ENCODE assay signal across 11 cellular contexts in the genomic region with DNA sequence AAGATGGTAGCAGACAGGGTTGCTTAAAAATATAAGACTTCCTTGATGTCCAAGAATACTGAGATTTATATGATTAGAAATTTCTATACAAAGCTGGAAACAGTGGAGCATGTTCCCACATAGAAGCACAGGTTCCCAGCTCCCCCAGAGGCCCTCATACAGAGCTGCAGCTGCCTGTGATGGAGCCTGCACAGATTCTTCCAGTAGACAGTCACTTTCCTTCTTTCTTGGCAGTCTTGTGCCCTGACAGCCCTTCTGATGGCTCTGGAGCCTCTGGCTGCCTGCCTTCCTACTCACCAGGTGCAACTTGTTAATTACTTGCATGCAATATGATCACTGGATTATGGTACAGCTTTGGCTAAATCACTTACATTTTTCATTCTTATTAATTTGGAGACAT.
"Had no signal": no experiment of that assay in that cellular context is flagged by ENCODE, and none has a peak within 500 bp of the region (broad histone marks: within the 10 kb centered on the region; RNA-seq: fewer than 3 reads in every experiment).

No MANE protein-coding gene starts in this region.

- ATAC-seq: activated CD4-positive, CD25-positive, alpha-beta regulatory T cell treated with anti-CD3 and anti-CD28 coated beads, Interleukin-2, amount 50 U/mL, for 24 hours; left cardiac atrium; lower lobe of right lung had no signal

- DNase-seq: activated naive CD4-positive, alpha-beta T cell treated with anti-CD3 and anti-CD28 coated beads, Interleukin-2, amount 50 U/mL, for 16 hours; adrenal gland; central memory CD4-positive, alpha-beta T cell; dermis blood vessel endothelial cell; left cardiac atrium; lower lobe of right lung; midbrain; naive B cell; stimulated activated CD4-positive, alpha-beta T cell treated with anti-CD3 and anti-CD28 coated beads, Interleukin-4, amount 100 ng/mL, for 4 hours; uterus had no signal
